Comparison of ENCODE assay signal across 8 cellular contexts in genomic region chr6:2738373-2738979, GRCh38. TPM values are rescaled to one million over a fixed set of nuclear protein-coding genes. Genes with fewer than 3 reads are reported as not detected.
A peak's percentile ranks its signal among the peaks of the same experiment; 100 is the strongest.
DNase-seq lines count a peak whose midpoint lies in the region; ATAC-seq and TF ChIP-seq lines count a peak whose summit lies in the region.

No MANE protein-coding gene starts in this region.

- no peak overlapping the region for H3K27ac Mint-ChIP-seq in activated CD8-positive, alpha-beta T cell treated with anti-CD3 and anti-CD28 coated beads for 36 hours
- H3K27ac Mint-ChIP-seq in neural crest cell (ENCODE audit: unreplicated experiment): no peak overlapping the region

- TF ChIP-seq CTCF in C4-2B (conservative IDR thresholded peaks at IDR 0.05) (peak; percentile 83), neural crest cell (conservative IDR thresholded peaks at IDR 0.05) (peak; percentile 78)
- peak; percentile 73 for TF ChIP-seq CTCF in activated CD8-positive, alpha-beta T cell treated with anti-CD3 and anti-CD28 coated beads for 36 hours (IDR thresholded peaks at IDR 0.05)

- H3K9me3 Mint-ChIP-seq in activated CD8-positive, alpha-beta T cell treated with anti-CD3 and anti-CD28 coated beads for 36 hours: no peaks in the 10 kb centered on the region
- H3K9me3 Mint-ChIP-seq in neural crest cell: no peaks in the 10 kb centered on the region

- H3K27me3 Mint-ChIP-seq in activated CD8-positive, alpha-beta T cell treated with anti-CD3 and anti-CD28 coated beads for 36 hours: peaks cover 2% of the 10 kb centered on the region
- peaks cover 6% of the 10 kb centered on the region for H3K27me3 Mint-ChIP-seq in neural crest cell (ENCODE audit: low read depth)

- no peak overlapping the region for H3K27ac ChIP-seq in C4-2B

- intact Hi-C loops in activated CD8-positive, alpha-beta T cell treated with anti-CD3 and anti-CD28 coated beads for 36 hours (cut with micrococcal nuclease): no loop called here

- DNase-seq in NCI-H524 treated with DMSO at 0.1 percent for 48 hours (lab: John Stamatoyannopoulos, UW) (peak; percentile 33), erythroblast (lab: John Stamatoyannopoulos, UW) (peak; percentile 70 to 73), neural crest cell (ENCODE audit: low read depth, low spot score) (peak; percentile 57), DMS79 treated with DMSO at 0.1 percent for 48 hours (lab: John Stamatoyannopoulos, UW) (no peak)
- DNase-seq in activated CD8-positive, alpha-beta T cell treated with anti-CD3 and anti-CD28 coated beads for 36 hours: peak; percentile 70

- ATAC-seq in GM19438 (IDR thresholded peaks at IDR 0.05; ENCODE audit: low read depth, unreplicated experiment): peak; percentile 60
- ATAC-seq in activated CD8-positive, alpha-beta T cell treated with anti-CD3 and anti-CD28 coated beads for 36 hours: peak; percentile 63
- no peak for ATAC-seq in HG03196 (IDR thresholded peaks at IDR 0.05; ENCODE audit: unreplicated experiment)

- CTCF ChIA-PET in activated CD8-positive, alpha-beta T cell treated with anti-CD3 and anti-CD28 coated beads for 36 hours (lab: Charles Lee): interaction anchor here (0.6 to 11.1 kb wide), 22 partner anchors 13 to 1142 kb away, joined by 3 to 224 read pairs (median 4); partner anchors contain the start of genes MYLK4 and SERPINB1

- POLR2A ChIA-PET in activated CD8-positive, alpha-beta T cell treated with anti-CD3 and anti-CD28 coated beads for 36 hours (lab: Charles Lee): no interaction called here

- H3K4me1 Mint-ChIP-seq in activated CD8-positive, alpha-beta T cell treated with anti-CD3 and anti-CD28 coated beads for 36 hours (ENCODE audit: low read depth): peaks cover 5% of the 10 kb centered on the region
- H3K4me1 Mint-ChIP-seq in neural crest cell: peaks cover 16% of the 10 kb centered on the region

- H3K36me3 Mint-ChIP-seq in activated CD8-positive, alpha-beta T cell treated with anti-CD3 and anti-CD28 coated beads for 36 hours (ENCODE audit: low read depth): no peaks in the 10 kb centered on the region
- H3K36me3 Mint-ChIP-seq in neural crest cell (ENCODE audit: low read depth): no peaks in the 10 kb centered on the region

- no peak for TF ChIP-seq POLR2A in erythroblast (IDR thresholded peaks at IDR 0.05; ENCODE audit: low read length)

- no peak overlapping the region for H3K4me3 Mint-ChIP-seq in activated CD8-positive, alpha-beta T cell treated with anti-CD3 and anti-CD28 coated beads for 36 hours
- no peak overlapping the region for H3K4me3 Mint-ChIP-seq in neural crest cell

RNA-seq across cellular contexts. Expression of gene MYLK4, which starts 12.2 kb away (rescaled TPM):
- under 1 TPM; 0.09 to 0.11 TPM for total RNA-seq in activated CD8-positive, alpha-beta T cell treated with anti-CD3 and anti-CD28 coated beads for 36 hours
- total RNA-seq in neural crest cell: 0.80 and 0.96 TPM in 2 replicates

RNA-seq across cellular contexts. Expression of gene WRNIP1, which starts 26.7 kb away (rescaled TPM):
- total RNA-seq in activated CD8-positive, alpha-beta T cell treated with anti-CD3 and anti-CD28 coated beads for 36 hours: 10 to 100 TPM; 36.1 to 36.6 TPM
- total RNA-seq in neural crest cell: 44.5 and 46.2 TPM in 2 replicates
